In the genomic region with DNA sequence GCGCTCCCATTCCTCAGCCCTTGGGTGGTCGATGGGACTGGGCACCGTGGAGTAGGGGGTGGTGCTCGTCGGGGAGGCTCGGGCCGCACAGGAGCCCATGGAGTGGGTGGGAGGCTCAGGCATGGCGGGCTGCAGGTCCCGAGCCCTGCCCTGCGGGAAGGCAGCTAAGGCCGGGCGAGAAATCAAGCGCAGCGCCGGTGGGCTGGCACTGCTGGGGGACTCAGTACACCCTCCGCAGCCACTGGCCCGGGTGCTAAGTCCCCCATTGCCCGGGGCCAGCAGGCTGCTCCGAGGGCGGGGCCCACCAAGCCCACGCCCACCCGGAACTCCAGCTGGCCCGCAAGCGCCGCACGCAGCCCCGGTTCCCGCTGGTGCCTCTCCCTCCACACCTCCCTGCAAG, we compare ENCODE assay signal across 2 cellular contexts. TPM values are rescaled to one million over a fixed set of nuclear protein-coding genes. Genes with fewer than 3 reads are reported as not detected.
"Had no signal": no experiment of that assay in that cellular context is flagged by ENCODE, and none has a peak within 500 bp of the region (broad histone marks: within the 10 kb centered on the region; RNA-seq: fewer than 3 reads in every experiment).

No MANE protein-coding gene starts in this region.

RNA-seq across cellular contexts. Expression of a gene that starts 20.0 kb away (rescaled TPM):
- total RNA-seq: SJCRH30, SK-MEL-5 had no signal
